29 cellular contexts compared by ENCODE assay signal in the genomic region with DNA sequence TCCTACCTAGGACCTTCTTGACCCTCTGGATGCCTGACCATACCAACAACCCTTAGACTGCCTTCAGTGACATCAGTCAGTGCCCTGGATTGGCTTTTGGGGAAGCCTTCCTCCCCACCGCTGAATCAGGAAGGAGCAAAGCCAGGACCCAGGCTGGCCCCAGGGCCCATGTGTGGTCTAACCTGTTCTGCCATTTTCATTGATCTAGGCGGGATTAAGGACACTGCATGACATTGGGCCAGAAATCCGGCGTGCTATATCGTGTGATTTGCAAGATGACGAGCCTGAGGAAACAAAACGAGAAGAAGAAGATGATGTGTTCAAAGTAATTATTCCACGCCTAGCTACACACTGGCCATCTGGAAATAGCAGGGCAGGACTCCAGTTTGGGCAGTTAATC. TPM values are rescaled to one million over a fixed set of nuclear protein-coding genes. Genes with fewer than 3 reads are reported as not detected.
DNase-seq lines count a peak whose midpoint lies in the region; ATAC-seq, FAIRE-seq and TF ChIP-seq lines count a peak whose summit lies in the region.
"Had no signal": no experiment of that assay in that cellular context is flagged by ENCODE, and none has a peak within 500 bp of the region (broad histone marks: within the 10 kb centered on the region; RNA-seq: fewer than 3 reads in every experiment).

No MANE protein-coding gene starts in this region.

- H3K79me2 ChIP-seq in HepG2 (ENCODE audit: insufficient read depth, low read length) = no peaks in the 10 kb centered on the region

- H3K4me1 Mint-ChIP-seq in type B pancreatic cell (ENCODE audit: unreplicated experiment) = peaks cover 35% of the 10 kb centered on the region
- H3K4me1 Mint-ChIP-seq: IgD-negative memory B cell had no signal

- H3K27me3 ChIP-seq in HepG2 (ENCODE audit: control insufficient read depth in 1 of 2, insufficient read depth in 2 of 2, low read length in 2 of 2) (no peaks in the 10 kb centered on the region), right lobe of liver (no peaks in the 10 kb centered on the region), IMR-90 (ENCODE audit: control insufficient read depth, insufficient read depth, low read length) (peaks cover 6% of the 10 kb centered on the region)

- no peaks in the 10 kb centered on the region for H3K9me3 ChIP-seq in HepG2 (ENCODE audit: low read length)
- H3K9me3 ChIP-seq in right lobe of liver = no peaks in the 10 kb centered on the region
- no peaks in the 10 kb centered on the region for H3K9me3 ChIP-seq in IMR-90 (ENCODE audit: control insufficient read depth, insufficient read depth, low read length)
- H3K9me3 ChIP-seq: Caco-2 had no signal

- no peak overlapping the region for H4K8ac ChIP-seq in IMR-90 (ENCODE audit: low read depth in 2 of 2, low read length in 2 of 2)

- no peak overlapping the region for H2BK120ac ChIP-seq in IMR-90 (ENCODE audit: low read depth, low read length)

- CTCF ChIA-PET in HepG2 (lab: Yijun Ruan, JAX; ENCODE audit: low intra/inter-chr PET ratio, low total read pairs) (no interaction called here), IMR-90 (lab: Yijun Ruan, JAX) (interaction anchor here (1.4 kb wide), 1 partner anchor 13 kb away, joined by 3 read pairs; no protein-coding TSS in a partner anchor)

- H3K4ac ChIP-seq in IMR-90 (ENCODE audit: low read depth, low read length) = no peak overlapping the region

- H2BK20ac ChIP-seq in IMR-90 (ENCODE audit: low read depth, low read length) = no peak overlapping the region

- H3K9ac ChIP-seq in HepG2 (ENCODE audit: insufficient read depth, low read depth, low read length) (no peak overlapping the region), IMR-90 (ENCODE audit: low read depth, low read length) (no peak overlapping the region)
- H3K9ac ChIP-seq: GM23248, KMS-11 had no signal

- no TSS peak for BruUV-seq in HepG2 (replicated peaks; lab: Mats Ljungman, UMichigan)
- no TSS peak for BruUV-seq in IMR-90 (replicated peaks; lab: Mats Ljungman, UMichigan)

- H3K56ac ChIP-seq in IMR-90 (ENCODE audit: extremely low read depth, insufficient read depth, low read length) = no peak overlapping the region

- H3K18ac ChIP-seq in IMR-90 (ENCODE audit: low read depth, low read length) = no peak overlapping the region

- no peaks in the 10 kb centered on the region for H4K20me1 ChIP-seq in HepG2 (ENCODE audit: insufficient read depth, low read length)
- no peaks in the 10 kb centered on the region for H4K20me1 ChIP-seq in IMR-90 (ENCODE audit: insufficient read depth, low read length)

- H4K5ac ChIP-seq in IMR-90 (ENCODE audit: low read depth, low read length) = no peak overlapping the region

- TF ChIP-seq POLR2A in HepG2 (IDR thresholded peaks at IDR 0.05; ENCODE audit: insufficient read depth in 1 of 2, low read depth in 2 of 2, low read length in 2 of 2) (no peak), right lobe of liver (IDR thresholded peaks at IDR 0.05) (no peak), IMR-90 (IDR thresholded peaks at IDR 0.05; ENCODE audit: low read depth, low read length) (no peak)

- in situ Hi-C loops in HepG2 (cut with HindIII; ENCODE audit: extremely low pct_ligation_motif_present, low pct_unique_long_range_greater_than_20kb) = no loop called here
- in situ Hi-C loops in IMR-90 (cut with MboI; ENCODE audit: low sequenced_read_pairs) = no loop called here

- H3K4me1 ChIP-seq in HepG2 (ENCODE audit: insufficient read depth, low read length) (no peaks in the 10 kb centered on the region), right lobe of liver (no peaks in the 10 kb centered on the region), IMR-90 (ENCODE audit: control insufficient read depth, insufficient read depth, low read length) (peaks cover 5% of the 10 kb centered on the region)

- 73% methylated on average over 8 of the region's 8 CpGs for WGBS in HepG2 (ENCODE audit: low lambda C conversion rate)
- 67% methylated on average over 3 of the region's 8 CpGs for WGBS in right lobe of liver (ENCODE audit: insufficient coverage, low coverage, low lambda C conversion rate, missing lambda C conversion rate)
- WGBS in IMR-90 (ENCODE audit: extremely low coverage in 2 of 2, insufficient read length in 1 of 2), 2 experiments = 77% methylated on average over 4 of the region's 8 CpGs; no CpG with 5 or more reads in 1 of the 2 experiments

- dilution Hi-C loops in IMR-90 (cut with HindIII; ENCODE audit: low sequenced_read_pairs, unreplicated experiment) = no loop called here

- H3K27ac Mint-ChIP-seq in type B pancreatic cell = peak overlapping the region; percentile 85
- H3K27ac Mint-ChIP-seq: CD8-positive, alpha-beta T cell; IgD-negative memory B cell had no signal

- no peaks in the 10 kb centered on the region for H3K36me3 Mint-ChIP-seq in type B pancreatic cell
- H3K36me3 Mint-ChIP-seq: CD8-positive, alpha-beta T cell; IgD-negative memory B cell had no signal

- H3K9me3 Mint-ChIP-seq in type B pancreatic cell = no peaks in the 10 kb centered on the region
- H3K9me3 Mint-ChIP-seq: CD8-positive, alpha-beta T cell; H9; IgD-negative memory B cell had no signal

- no peak overlapping the region for H3K4me3 Mint-ChIP-seq in type B pancreatic cell
- H3K4me3 Mint-ChIP-seq: CD8-positive, alpha-beta T cell; H9; IgD-negative memory B cell had no signal

- no peak overlapping the region for H3K14ac ChIP-seq in IMR-90 (replicated peaks; ENCODE audit: low read depth, low read length)

- POLR2A ChIA-PET in HepG2 (lab: Yijun Ruan, JAX) (no interaction called here), IMR-90 (lab: Charles Lee; ENCODE audit: unreplicated experiment) (no interaction called here)

- no peak overlapping the region for H3K27ac ChIP-seq in HepG2 (ENCODE audit: extremely low read length, insufficient read depth, low read length)
- H3K27ac ChIP-seq in right lobe of liver = no peak overlapping the region
- H3K27ac ChIP-seq in IMR-90 (ENCODE audit: insufficient read depth, low read length) = no peak overlapping the region
- H3K27ac ChIP-seq: GM23248, KMS-11, RWPE1 had no signal

- ATAC-seq in HepG2 = no peak
- ATAC-seq in right lobe of liver = no peak
- ATAC-seq in IMR-90 (ENCODE audit: low read depth) = no peak
- ATAC-seq in esophagus mucosa = peak; percentile 90
- no peak for ATAC-seq in HG03139 (IDR thresholded peaks at IDR 0.05; ENCODE audit: unreplicated experiment)
- ATAC-seq: CD8-positive, alpha-beta T cell; Panc1 had no signal

- TF ChIP-seq RAD21 in HepG2 (CRISPR knock-in tag; IDR thresholded peaks at IDR 0.05) (no peak), IMR-90 (IDR thresholded peaks at IDR 0.05; ENCODE audit: low read length) (no peak)

- no peak overlapping the region for H3K23ac ChIP-seq in IMR-90 (ENCODE audit: low read depth, low read length)

- H3K4me2 ChIP-seq in HepG2 (ENCODE audit: low read depth, low read length) = no peak overlapping the region
- no peak overlapping the region for H3K4me2 ChIP-seq in IMR-90 (ENCODE audit: low read depth, low read length)
- H3K4me2 ChIP-seq: KMS-11 had no signal

- H2AK5ac ChIP-seq in IMR-90 (ENCODE audit: low read depth, low read length) = no peak overlapping the region

- H3K36me3 ChIP-seq in HepG2 (replicated peaks in 1 of 2; ENCODE audit: control insufficient read depth in 1 of 2, insufficient read depth in 2 of 2, low read length in 2 of 2) = no peaks in the 10 kb centered on the region
- H3K36me3 ChIP-seq in right lobe of liver = no peaks in the 10 kb centered on the region
- H3K36me3 ChIP-seq in IMR-90 (ENCODE audit: control insufficient read depth, insufficient read depth, low read length) = no peaks in the 10 kb centered on the region

- H2AK9ac ChIP-seq in IMR-90 (replicated peaks; ENCODE audit: low read depth, low read length, poor library complexity) = no peak overlapping the region

- H3K79me1 ChIP-seq in IMR-90 (ENCODE audit: low read depth in 1 of 2, low read length in 2 of 2) = no peaks in the 10 kb centered on the region

- H3K4me3 ChIP-seq in HepG2 (replicated peaks in 1 of 3; ENCODE audit: insufficient read depth in 1 of 3, low read depth in 2 of 3, low read length in 3 of 3) (no peak overlapping the region), right lobe of liver (no peak overlapping the region), IMR-90 (ENCODE audit: insufficient read depth, low read depth, low read length) (no peak overlapping the region)
- H3K4me3 ChIP-seq: GM23248 had no signal

- H2BK5ac ChIP-seq in IMR-90 (ENCODE audit: low read depth, low read length, poor library complexity, severe bottlenecking) = no peak overlapping the region

- peaks cover 6% of the 10 kb centered on the region; the same call in 1 of the 2 replicates for H3K9me1 ChIP-seq in IMR-90 (ENCODE audit: insufficient read depth, low read length)

- no peak for TF ChIP-seq CTCF in HepG2 (CRISPR knock-in tag; IDR thresholded peaks at IDR 0.05)
- TF ChIP-seq CTCF in right lobe of liver (IDR thresholded peaks at IDR 0.05) = no peak
- no peak for TF ChIP-seq CTCF in IMR-90 (conservative IDR thresholded peaks at IDR 0.05; ENCODE audit: low read depth, low read length)
- no peak for TF ChIP-seq CTCF in type B pancreatic cell (conservative IDR thresholded peaks at IDR 0.05)

- H2BK15ac ChIP-seq in IMR-90 (ENCODE audit: low read depth, low read length) = no peak overlapping the region

- no peak for FAIRE-seq in HepG2 (lab: Jason Lieb, UNC)
- FAIRE-seq: A204.1, GM12892 had no signal

- DNase-seq in HepG2 (ENCODE audit: low spot score) (no peak), right lobe of liver (no peak), IMR-90 (no peak), type B pancreatic cell (ENCODE audit: extremely low spot score, unreplicated experiment) (no peak), NCI-H2171 treated with DMSO at 0.1 percent for 48 hours (lab: John Stamatoyannopoulos, UW) (no peak), NOMO-1 (lab: John Stamatoyannopoulos, UW; ENCODE audit: unreplicated experiment in 2 of 2) (no peak)
- DNase-seq: C1 segment of cervical spinal cord; Caco-2; CD8-positive, alpha-beta T cell; DMS79 treated with DMSO at 0.1 percent for 48 hours; GM23248; H9; NCI-H1092; NCI-H1417 treated with DMSO at 0.1 percent for 48 hours; NCI-H1694 treated with DMSO at 0.1 percent for 48 hours; NCI-H2081; NCI-H226; NCI-H510A; NCI-H69; SHP77 had no signal

- no peak for TF ChIP-seq EP300 in HepG2 (IDR thresholded peaks at IDR 0.05; ENCODE audit: low read depth in 2 of 2, low read length in 2 of 2)
- TF ChIP-seq EP300 in HepG2 (CRISPR knock-in tag; IDR thresholded peaks at IDR 0.05; ENCODE audit: borderline replicate concordance) = no peak

- intact Hi-C loops in HepG2 (cut with micrococcal nuclease; ENCODE audit: unreplicated experiment) (no loop called here), right lobe of liver (cut with DNase I) (no loop called here), IMR-90 (cut with micrococcal nuclease) (no loop called here)

- no peak overlapping the region for H4K91ac ChIP-seq in IMR-90 (ENCODE audit: insufficient read depth, low read depth, low read length)

- peaks cover 2% of the 10 kb centered on the region for H3K27me3 Mint-ChIP-seq in type B pancreatic cell
- H3K27me3 Mint-ChIP-seq: IgD-negative memory B cell had no signal

- H2AFZ ChIP-seq in HepG2 (ENCODE audit: low read length) (no peak overlapping the region), IMR-90 (replicated peaks; ENCODE audit: low read length, poor library complexity) (peak overlapping the region; percentile 46)
- H2AFZ ChIP-seq: GM23248 had no signal

RNA-seq across cellular contexts. Expression of a gene that starts 46.2 kb away (rescaled TPM):
- total RNA-seq in HepG2 (2016; rRNA removed; fragmentation: Illumina TruSeq; extraction: Trizol) (40.4 and 48.9 TPM in 2 replicates), right lobe of liver (10 to 100 TPM; 25.0 to 49.1 (median 39.4) TPM), IMR-90 (2012; rRNA removed) (under 0.01 and 0.28 TPM in 2 replicates), esophagus mucosa (1.6 TPM), type B pancreatic cell (ENCODE audit: low replicate concordance) (8.0 and 9.6 TPM in 2 replicates)
- 3.3 TPM in 2 replicates for total RNA-seq in HepG2 (2016; cell fraction: cytosol; rRNA removed; fragmentation: Illumina TruSeq; extraction: Trizol; ENCODE audit: low read depth)
- total RNA-seq in HepG2 (2016; cell fraction: insoluble cytoplasmic fraction; rRNA removed; fragmentation: Illumina TruSeq; extraction: Trizol) = 41.6 and 47.1 TPM in 2 replicates
- 15.0 and 16.6 TPM in 2 replicates for total RNA-seq in HepG2 (2016; cell fraction: membrane; rRNA removed; fragmentation: Illumina TruSeq; extraction: Trizol)
- 41.0 and 44.5 TPM in 2 replicates for total RNA-seq in HepG2 (2016; cell fraction: nucleus; rRNA removed; fragmentation: Illumina TruSeq; extraction: Trizol)
- polyA plus RNA-seq in HepG2 (2011; rRNA removed) (28.1 and 42.9 TPM in 2 replicates), IMR-90 (2012; rRNA removed) (0.07 and 0.19 TPM in 2 replicates)
- polyA plus RNA-seq in HepG2 (2011; cell fraction: cytosol; rRNA removed) = 23.3 and 24.3 TPM in 2 replicates
- polyA plus RNA-seq in HepG2 (2011; cell fraction: nucleus; rRNA removed) = 209 and 246 TPM in 2 replicates
- polyA plus RNA-seq in HepG2 (2012) = 32.6 and 41.1 TPM in 2 replicates
- polyA plus RNA-seq in HepG2 (2016; cell fraction: cytosol; fragmentation: Illumina TruSeq; extraction: Trizol; ENCODE audit: low read depth) = 2.2 and 2.9 TPM in 2 replicates
- polyA plus RNA-seq in HepG2 (2016; cell fraction: insoluble cytoplasmic fraction; fragmentation: Illumina TruSeq; extraction: Trizol; ENCODE audit: low read depth) = 31.8 and 33.2 TPM in 2 replicates
- 7.0 and 8.2 TPM in 2 replicates for polyA plus RNA-seq in HepG2 (2016; cell fraction: membrane; fragmentation: Illumina TruSeq; extraction: Trizol; ENCODE audit: low read depth)
- polyA plus RNA-seq in HepG2 (2016; cell fraction: nucleus; fragmentation: Illumina TruSeq; extraction: Trizol; ENCODE audit: insufficient read depth, low read depth) = 89.8 and 92.2 TPM in 2 replicates
- 3.1 and 28.1 TPM in 2 replicates for polyA minus RNA-seq in HepG2 (2011; rRNA and poly(A)+ RNA removed; ENCODE audit: low replicate concordance)
- polyA minus RNA-seq in HepG2 (2011; cell fraction: cytosol; rRNA and poly(A)+ RNA removed) = 11.1 and 12.1 TPM in 2 replicates
- polyA minus RNA-seq in HepG2 (2011; cell fraction: nucleus; rRNA and poly(A)+ RNA removed) = 32.3 and 32.8 TPM in 2 replicates
- 0.02 and 0.08 TPM in 2 replicates for polyA plus RNA-seq in IMR-90 (2012; cell fraction: cytosol; rRNA removed)
- polyA plus RNA-seq in IMR-90 (2012; cell fraction: nucleus; rRNA removed; ENCODE audit: low replicate concordance) = 0.23 and 0.29 TPM in 2 replicates
- total RNA-seq: CD8-positive, alpha-beta T cell had no signal
- polyA plus RNA-seq: GM23248 had no signal

RNA-seq across cellular contexts. Expression of a gene that starts 46.3 kb away (rescaled TPM):
- 62.7 and 130 TPM in 2 replicates for total RNA-seq in HepG2 (2016; rRNA removed; fragmentation: Illumina TruSeq; extraction: Trizol)
- 21.4 and 25.8 TPM in 2 replicates for total RNA-seq in HepG2 (2016; cell fraction: cytosol; rRNA removed; fragmentation: Illumina TruSeq; extraction: Trizol; ENCODE audit: low read depth)
- 63.1 and 130 TPM in 2 replicates for total RNA-seq in HepG2 (2016; cell fraction: insoluble cytoplasmic fraction; rRNA removed; fragmentation: Illumina TruSeq; extraction: Trizol)
- 31.0 and 36.3 TPM in 2 replicates for total RNA-seq in HepG2 (2016; cell fraction: membrane; rRNA removed; fragmentation: Illumina TruSeq; extraction: Trizol)
- total RNA-seq in HepG2 (2016; cell fraction: nucleus; rRNA removed; fragmentation: Illumina TruSeq; extraction: Trizol) = 189 and 216 TPM in 2 replicates
- polyA plus RNA-seq in HepG2 (2011; rRNA removed) = 190 and 198 TPM in 2 replicates
- 70.3 and 82.3 TPM in 2 replicates for polyA plus RNA-seq in HepG2 (2011; cell fraction: cytosol; rRNA removed)
- 671 and 683 TPM in 2 replicates for polyA plus RNA-seq in HepG2 (2011; cell fraction: nucleus; rRNA removed)
- polyA plus RNA-seq in HepG2 (2012) = 89.0 and 97.8 TPM in 2 replicates
- polyA plus RNA-seq in HepG2 (2016; cell fraction: cytosol; fragmentation: Illumina TruSeq; extraction: Trizol; ENCODE audit: low read depth) = 14.5 and 16.0 TPM in 2 replicates
- 72.6 and 77.1 TPM in 2 replicates for polyA plus RNA-seq in HepG2 (2016; cell fraction: insoluble cytoplasmic fraction; fragmentation: Illumina TruSeq; extraction: Trizol; ENCODE audit: low read depth)
- polyA plus RNA-seq in HepG2 (2016; cell fraction: membrane; fragmentation: Illumina TruSeq; extraction: Trizol; ENCODE audit: low read depth) = 22.5 and 23.7 TPM in 2 replicates
- polyA plus RNA-seq in HepG2 (2016; cell fraction: nucleus; fragmentation: Illumina TruSeq; extraction: Trizol; ENCODE audit: insufficient read depth, low read depth) = 415 and 421 TPM in 2 replicates
- polyA minus RNA-seq in HepG2 (2011; rRNA and poly(A)+ RNA removed; ENCODE audit: low replicate concordance) = 9.5 and 43.2 TPM in 2 replicates
- 23.4 and 24.0 TPM in 2 replicates for polyA minus RNA-seq in HepG2 (2011; cell fraction: cytosol; rRNA and poly(A)+ RNA removed)
- 94.6 and 106 TPM in 2 replicates for polyA minus RNA-seq in HepG2 (2011; cell fraction: nucleus; rRNA and poly(A)+ RNA removed)
- total RNA-seq in right lobe of liver = 10 to 100 TPM; 19.8 to 30.2 (median 27.3) TPM
- total RNA-seq in IMR-90 (2012; rRNA removed) = under 0.01 TPM in 1 of 2 replicates, not detected in the other
- polyA plus RNA-seq in IMR-90 (2012; rRNA removed) = 0.09 TPM in 1 of 2 replicates, not detected in the other
- polyA plus RNA-seq in IMR-90 (2012; cell fraction: cytosol; rRNA removed) = 0.03 TPM in 1 of 2 replicates, not detected in the other
- polyA plus RNA-seq in IMR-90 (2012; cell fraction: nucleus; rRNA removed; ENCODE audit: low replicate concordance) = 0.12 and 0.25 TPM in 2 replicates
- 0.20 TPM for total RNA-seq in esophagus mucosa
- 10.5 and 10.8 TPM in 2 replicates for total RNA-seq in type B pancreatic cell (ENCODE audit: low replicate concordance)
- total RNA-seq: CD8-positive, alpha-beta T cell; GM23248 had no signal
- polyA plus RNA-seq: AG04450 had no signal
